In genomic region chr2:150438654-150439053, GRCh38 we compare ENCODE assay signal across 20 cellular contexts. TPM values are rescaled to one million over a fixed set of nuclear protein-coding genes. Genes with fewer than 3 reads are reported as not detected.
DNase-seq lines count a peak whose midpoint lies in the region; ATAC-seq and TF ChIP-seq lines count a peak whose summit lies in the region.
"Had no signal": no experiment of that assay in that cellular context is flagged by ENCODE, and none has a peak within 500 bp of the region (broad histone marks: within the 10 kb centered on the region; RNA-seq: fewer than 3 reads in every experiment).

No MANE protein-coding gene starts in this region.

- H3K9me3 Mint-ChIP-seq in MCF 10A (ENCODE audit: unreplicated experiment): no peaks in the 10 kb centered on the region
- H3K9me3 Mint-ChIP-seq in WTC11: peaks cover 33% of the 10 kb centered on the region

- H3K27me3 ChIP-seq in breast epithelium (no peaks in the 10 kb centered on the region), dorsolateral prefrontal cortex (peaks cover 0 to 9% (median 0%) of the 10 kb centered on the region in 45 donors)
- H3K27me3 ChIP-seq: SJCRH30 had no signal

- BruUV-seq in MCF 10A (replicated peaks; lab: Mats Ljungman, UMichigan): no TSS peak

- H3K4me1 Mint-ChIP-seq in MCF 10A (ENCODE audit: insufficient read depth, unreplicated experiment) (no peaks in the 10 kb centered on the region), WTC11 (no peaks in the 10 kb centered on the region)

- H3K27me3 Mint-ChIP-seq in MCF 10A (ENCODE audit: insufficient read depth, unreplicated experiment) (no peaks in the 10 kb centered on the region), WTC11 (ENCODE audit: low read depth) (no peaks in the 10 kb centered on the region)

- H3K4me1 ChIP-seq in breast epithelium: no peaks in the 10 kb centered on the region
- H3K4me1 ChIP-seq: A549, SJCRH30 had no signal

- H3K27ac ChIP-seq in breast epithelium: no peak overlapping the region
- H3K27ac ChIP-seq in epithelial cell of prostate: no peak overlapping the region
- no peak overlapping the region for H3K27ac ChIP-seq in dorsolateral prefrontal cortex
- H3K27ac ChIP-seq: A549, SJCRH30 had no signal

- no peak overlapping the region for H3K4me3 Mint-ChIP-seq in MCF 10A (ENCODE audit: unreplicated experiment)
- no peak overlapping the region for H3K4me3 Mint-ChIP-seq in WTC11

- H3K4me3 ChIP-seq in breast epithelium: no peak overlapping the region
- H3K4me3 ChIP-seq in dorsolateral prefrontal cortex: no peak overlapping the region
- H3K4me3 ChIP-seq: A549, SJCRH30 had no signal

- CTCF ChIA-PET in MCF 10A (lab: Yijun Ruan, JAX) (no interaction called here), WTC11 (lab: Charles Lee) (no interaction called here)

- H3K36me3 Mint-ChIP-seq in MCF 10A (ENCODE audit: insufficient read depth, unreplicated experiment): no peaks in the 10 kb centered on the region
- peaks cover 30% of the 10 kb centered on the region for H3K36me3 Mint-ChIP-seq in WTC11

- no peak for TF ChIP-seq POLR2A in breast epithelium (IDR thresholded peaks at IDR 0.05)

- H3K9me3 ChIP-seq in breast epithelium: no peaks in the 10 kb centered on the region
- H3K9me3 ChIP-seq: SJCRH30 had no signal

- intact Hi-C loops in MCF 10A (cut with micrococcal nuclease): no loop called here
- intact Hi-C loops in breast epithelium (cut with DNase I; ENCODE audit: low total_unique reads): no loop called here
- intact Hi-C loops in dorsolateral prefrontal cortex (cut with DNase I): no loop called here

- H3K36me3 ChIP-seq in breast epithelium: no peaks in the 10 kb centered on the region
- H3K36me3 ChIP-seq: SJCRH30 had no signal

- POLR2A ChIA-PET in MCF 10A (lab: Yijun Ruan, JAX): interaction anchor here (0.7 to 1.6 kb wide), 2 partner anchors 9 to 41 kb away, joined by 3 to 4 read pairs; no protein-coding TSS in a partner anchor
- POLR2A ChIA-PET in WTC11 (lab: Charles Lee): no interaction called here

- ATAC-seq in WTC11: no peak
- no peak for ATAC-seq in GM18520 (IDR thresholded peaks at IDR 0.05; ENCODE audit: unreplicated experiment)
- ATAC-seq: A549 had no signal

- TF ChIP-seq CTCF in MCF 10A (IDR thresholded peaks at IDR 0.05; ENCODE audit: unreplicated experiment): no peak
- TF ChIP-seq CTCF in breast epithelium (IDR thresholded peaks at IDR 0.05): no peak
- no peak for TF ChIP-seq CTCF in dorsolateral prefrontal cortex (IDR thresholded peaks at IDR 0.05 in 54 of 56, conservative IDR thresholded peaks at IDR 0.05 in 2 of 56; ENCODE audit: low read depth in 1 of 56, partially characterized antibody in 56 of 56)
- no peak for TF ChIP-seq CTCF in WTC11 (IDR thresholded peaks at IDR 0.05)

- peak; percentile 36 for DNase-seq in MCF 10A (ENCODE audit: unreplicated experiment)
- DNase-seq in breast epithelium (ENCODE audit: low spot score in 2 of 2): no peak
- peak; percentile 64 for DNase-seq in NCI-H69 (lab: John Stamatoyannopoulos, UW)
- peak; percentile 62 for DNase-seq in epithelial cell of prostate (ENCODE audit: low read depth, low spot score)
- DNase-seq in dorsolateral prefrontal cortex: no peak
- no peak for DNase-seq in WTC11 (ENCODE audit: low spot score)
- DNase-seq: C1 segment of cervical spinal cord; H7; IMR-90; Kasumi-1; MV-4-11; NCI-H1417; NCI-H2029; NCI-H524; NK-92 treated with Interleukin-12 subunit alpha and Interleukin-12 subunit beta, amount 100 ng/mL, for 24 hours; RPMI8226; SJCRH30 had no signal

- H3K27ac Mint-ChIP-seq in MCF 10A (ENCODE audit: low read depth, unreplicated experiment) (no peak overlapping the region), WTC11 (no peak overlapping the region)

TF ChIP-seq in WTC11, 78 proteins besides CTCF, POLR2A, EP300 and RAD21 (continues in another document):
- TF ChIP-seq ZNF416 (CRISPR knock-in tag; IDR thresholded peaks at IDR 0.05) (no peak), ZNF671 (CRISPR knock-in tag; IDR thresholded peaks at IDR 0.05) (no peak), ATF1 (CRISPR knock-in tag; IDR thresholded peaks at IDR 0.05) (no peak), FOXK1 (CRISPR knock-in tag; IDR thresholded peaks at IDR 0.05) (no peak), ZNF425 (CRISPR knock-in tag; conservative IDR thresholded peaks at IDR 0.05) (no peak), TEAD4 (CRISPR knock-in tag; IDR thresholded peaks at IDR 0.05) (no peak), ZBTB43 (CRISPR knock-in tag; IDR thresholded peaks at IDR 0.05) (no peak), ZMAT4 (CRISPR knock-in tag; IDR thresholded peaks at IDR 0.05) (no peak), JAZF1 (CRISPR knock-in tag; IDR thresholded peaks at IDR 0.05) (no peak), PRRX2 (CRISPR knock-in tag; IDR thresholded peaks at IDR 0.05) (no peak), USF1 (CRISPR knock-in tag; IDR thresholded peaks at IDR 0.05) (no peak), ZNF138 (CRISPR knock-in tag; conservative IDR thresholded peaks at IDR 0.05) (no peak), NR1H2 (CRISPR knock-in tag; IDR thresholded peaks at IDR 0.05) (no peak), E2F4 (CRISPR knock-in tag; IDR thresholded peaks at IDR 0.05; ENCODE audit: borderline replicate concordance, low read depth) (no peak), MAX (CRISPR knock-in tag; IDR thresholded peaks at IDR 0.05) (no peak)

RNA-seq across cellular contexts. Expression of gene RND3, which starts 48.8 kb away (rescaled TPM):
- 158 and 182 TPM in 2 replicates for total RNA-seq in MCF 10A (2022)
- 100 to 1,000 TPM in 1 of 3 donors, 10 to 100 TPM in 2; 89.1 to 105 (median 98.0) TPM for total RNA-seq in breast epithelium
- 10 to 100 TPM in 69 of 120 experiments, 1 to 10 TPM in 51; 3.9 to 35.6 (median 10.6) TPM for total RNA-seq in dorsolateral prefrontal cortex
- total RNA-seq in WTC11 (2021): 50.6 to 64.4 TPM (median 55.8 TPM) in 3 replicates
- total RNA-seq: OCI-LY7 had no signal

Comparison
In these comparisons a context has a peak if more than half of its experiments do, and no peak if none do; other contexts are left out.
1. DNase-seq: peak in MCF 10A (single experiment), NCI-H69 (single experiment) and epithelial cell of prostate (single experiment); none in breast epithelium (0 of 2), dorsolateral prefrontal cortex (0 of 10) and WTC11 (single experiment).